ENCODE assay signal across 20 cellular contexts in genomic region chr7:157383868-157384267, GRCh38. TPM values are rescaled to one million over a fixed set of nuclear protein-coding genes. Genes with fewer than 3 reads are reported as not detected.
A peak's percentile ranks its signal among the peaks of the same experiment; 100 is the strongest.
DNase-seq lines count a peak whose midpoint lies in the region; ATAC-seq, FAIRE-seq and TF ChIP-seq lines count a peak whose summit lies in the region.
"Had no signal": no experiment of that assay in that cellular context is flagged by ENCODE, and none has a peak within 500 bp of the region (broad histone marks: within the 10 kb centered on the region; RNA-seq: fewer than 3 reads in every experiment).

No MANE protein-coding gene starts in this region.

- H3K9me2 ChIP-seq in PC-3 (replicated peaks; ENCODE audit: low read length) (no peaks in the 10 kb centered on the region), Karpas-422 (replicated peaks; ENCODE audit: insufficient read depth, low read length) (no peaks in the 10 kb centered on the region)

- peaks cover 57% of the 10 kb centered on the region for H3K36me3 ChIP-seq in PC-3 (ENCODE audit: low read depth, low read length)
- H3K36me3 ChIP-seq in gastrocnemius medialis = peaks cover 0 to 35% of the 10 kb centered on the region in 2 donors
- peaks cover 64% of the 10 kb centered on the region for H3K36me3 ChIP-seq in upper lobe of right lung
- H3K36me3 ChIP-seq in Karpas-422 (ENCODE audit: insufficient read depth, low read length) = peaks cover 3% of the 10 kb centered on the region; the same call in 1 of the 2 replicates

- peak overlapping the region; percentile 37; the same call in 1 of the 2 replicates for H3K9ac ChIP-seq in PC-3 (ENCODE audit: low read length)
- no peak overlapping the region for H3K9ac ChIP-seq in Karpas-422 (ENCODE audit: low read length)

- in situ Hi-C loops in gastrocnemius medialis (cut with MboI; ENCODE audit: low sequenced_read_pairs in 4 of 4) = loop anchor here in 1 of 4 donors (10.0 kb wide), 1 partner anchor 49 kb away; the partner anchor contains the start of gene DNAJB6

- TF ChIP-seq CTCF in A549 (IDR thresholded peaks at IDR 0.05) = no peak
- no peak for TF ChIP-seq CTCF in PC-3 (conservative IDR thresholded peaks at IDR 0.05; ENCODE audit: low read depth, low read length)
- TF ChIP-seq CTCF in chondrocyte (IDR thresholded peaks at IDR 0.05) = no peak
- no peak for TF ChIP-seq CTCF in gastrocnemius medialis (IDR thresholded peaks at IDR 0.05 in 4 of 5, conservative IDR thresholded peaks at IDR 0.05 in 1 of 5)
- TF ChIP-seq CTCF in upper lobe of right lung (IDR thresholded peaks at IDR 0.05) = no peak

- H4K20me1 ChIP-seq in PC-3 (ENCODE audit: low read length) (peaks cover 27% of the 10 kb centered on the region), Karpas-422 (ENCODE audit: insufficient read depth, low read depth, low read length) (peaks cover 5% of the 10 kb centered on the region; the same call in 1 of the 2 replicates)

- no TSS peak for BruUV-seq in PC-3 (replicated peaks; lab: Mats Ljungman, UMichigan)

- peak overlapping the region; percentile 61 for H3K27ac Mint-ChIP-seq in chondrocyte (ENCODE audit: unreplicated experiment)
- H3K27ac Mint-ChIP-seq: HFFc6 had no signal

- DNase-seq in A549 (ENCODE audit: low read depth in 1 of 2, low spot score in 1 of 2) = no peak
- peak; percentile 59 for DNase-seq in PC-3
- DNase-seq in chondrocyte (ENCODE audit: low spot score) = no peak
- DNase-seq in gastrocnemius medialis = no peak
- DNase-seq in upper lobe of right lung = no peak
- no peak for DNase-seq in Karpas-422
- DNase-seq in RCC 7860 (ENCODE audit: low spot score) = no peak
- DNase-seq: 8988T; ACHN; Caco-2; CD4-positive, alpha-beta T cell; GOT3; H7; HFFc6 had no signal

- peaks cover 25% of the 10 kb centered on the region for H3K36me3 Mint-ChIP-seq in chondrocyte (ENCODE audit: low read depth)

- peaks cover 23% of the 10 kb centered on the region for H3K4me1 ChIP-seq in A549
- H3K4me1 ChIP-seq in PC-3 (ENCODE audit: insufficient read depth, low read length) = peaks cover 30% of the 10 kb centered on the region
- H3K4me1 ChIP-seq in gastrocnemius medialis = peaks cover 28 to 35% of the 10 kb centered on the region in 2 donors
- peaks cover 10% of the 10 kb centered on the region for H3K4me1 ChIP-seq in upper lobe of right lung
- peaks cover 10% of the 10 kb centered on the region for H3K4me1 ChIP-seq in Karpas-422 (ENCODE audit: low read length)

- H3K79me2 ChIP-seq in PC-3 (ENCODE audit: low read length) (peaks cover 55% of the 10 kb centered on the region), Karpas-422 (ENCODE audit: low read length) (peaks cover 48% of the 10 kb centered on the region)

- H3K4me2 ChIP-seq in A549 (peak overlapping the region; percentile 57), PC-3 (ENCODE audit: low read length) (peak overlapping the region; percentile 43), Karpas-422 (ENCODE audit: low read depth, low read length, poor library complexity, severe bottlenecking) (no peak overlapping the region)

- H3K27me3 Mint-ChIP-seq in chondrocyte (ENCODE audit: low read depth) = no peaks in the 10 kb centered on the region
- H3K27me3 Mint-ChIP-seq: CD4-positive, alpha-beta T cell had no signal

- TF ChIP-seq POLR2A in A549 (IDR thresholded peaks at IDR 0.05; ENCODE audit: low read length) = no peak
- TF ChIP-seq POLR2A in gastrocnemius medialis (IDR thresholded peaks at IDR 0.05) = no peak

- no peak for ATAC-seq in A549
- ATAC-seq in PC-3 = peak; percentile 65
- ATAC-seq in gastrocnemius medialis = no peak
- ATAC-seq in upper lobe of right lung = no peak
- ATAC-seq: HCT116 had no signal

- FAIRE-seq in A549 (lab: Jason Lieb, UNC) = no peak
- no peak for FAIRE-seq in RCC 7860 (lab: Jason Lieb, UNC)
- FAIRE-seq: D721Med, G401.6, GM12891, GM19239 had no signal

- 89% methylated on average over 5 of the region's 5 CpGs for WGBS in A549 (ENCODE audit: missing lambda C conversion rate)

- no peak for TF ChIP-seq RAD21 in A549 (conservative IDR thresholded peaks at IDR 0.05 in 1 of 2, IDR thresholded peaks at IDR 0.05 in 1 of 2)

- H3K4me3 ChIP-seq in A549 = no peak overlapping the region
- H3K4me3 ChIP-seq in PC-3 (ENCODE audit: low read length) = no peak overlapping the region
- no peak overlapping the region for H3K4me3 ChIP-seq in gastrocnemius medialis
- H3K4me3 ChIP-seq in upper lobe of right lung = no peak overlapping the region
- H3K4me3 ChIP-seq in Karpas-422 (ENCODE audit: low read length) = no peak overlapping the region

- H3K9me3 ChIP-seq in A549 (no peaks in the 10 kb centered on the region), PC-3 (ENCODE audit: low read length) (no peaks in the 10 kb centered on the region), gastrocnemius medialis (no peaks in the 10 kb centered on the region), upper lobe of right lung (no peaks in the 10 kb centered on the region), Karpas-422 (ENCODE audit: low read length) (no peaks in the 10 kb centered on the region)
- H3K9me3 ChIP-seq: Caco-2 had no signal

- H3K9me3 Mint-ChIP-seq in chondrocyte (ENCODE audit: low read depth) = no peaks in the 10 kb centered on the region
- H3K9me3 Mint-ChIP-seq: CD4-positive, alpha-beta T cell; HFFc6 had no signal

- peaks cover 26% of the 10 kb centered on the region for H3K4me1 Mint-ChIP-seq in chondrocyte (ENCODE audit: low read depth)

- TF ChIP-seq EP300 in A549 (IDR thresholded peaks at IDR 0.05) = no peak

- CTCF ChIA-PET in A549 (lab: Yijun Ruan, JAX) (interaction anchor here (0.6 to 1.8 kb wide), 6 partner anchors 9 to 496 kb away, joined by 3 to 6 read pairs (median 3); no protein-coding TSS in a partner anchor), PC-3 (lab: Charles Lee) (no interaction called here)

- peaks cover 3% of the 10 kb centered on the region for H3F3A ChIP-seq in PC-3 (ENCODE audit: low read length, unreplicated experiment)

- H3K27me3 ChIP-seq in PC-3 (ENCODE audit: low read length) (no peaks in the 10 kb centered on the region), gastrocnemius medialis (no peaks in the 10 kb centered on the region), upper lobe of right lung (no peaks in the 10 kb centered on the region), Karpas-422 (ENCODE audit: low read length) (no peaks in the 10 kb centered on the region)

- H3K27ac ChIP-seq in A549 = peak overlapping the region; percentile 71 to 80; a peak in 5 of 6 replicates
- peak overlapping the region; percentile 85 for H3K27ac ChIP-seq in PC-3 (ENCODE audit: low read length)
- peak overlapping the region; percentile 36 to 72 (median 54) for H3K27ac ChIP-seq in gastrocnemius medialis
- no peak overlapping the region for H3K27ac ChIP-seq in upper lobe of right lung
- no peak overlapping the region for H3K27ac ChIP-seq in Karpas-422 (ENCODE audit: low read length)
- H3K27ac ChIP-seq: HL-60 had no signal

- H2AFZ ChIP-seq in PC-3 (ENCODE audit: low read length) = no peak overlapping the region
- H2AFZ ChIP-seq in Karpas-422 (ENCODE audit: low read length) = no peak overlapping the region

- intact Hi-C loops in PC-3 (cut with micrococcal nuclease) (loop anchor here (1.0 kb wide), 1 partner anchor 28 kb away; no protein-coding TSS in a partner anchor), gastrocnemius medialis (cut with DNase I; ENCODE audit: low total_unique reads) (loop anchor here (2.0 kb wide), 1 partner anchor 25 kb away; no protein-coding TSS in a partner anchor), upper lobe of right lung (cut with DNase I) (no loop called here)

- POLR2A ChIA-PET in A549 (lab: Yijun Ruan, JAX) (no interaction called here), PC-3 (lab: Charles Lee; ENCODE audit: unreplicated experiment) (no interaction called here)

- H3K4me3 Mint-ChIP-seq in chondrocyte (ENCODE audit: unreplicated experiment) = no peak overlapping the region
- H3K4me3 Mint-ChIP-seq: CD4-positive, alpha-beta T cell; HFFc6 had no signal

TF ChIP-seq in A549, 52 proteins besides CTCF, POLR2A, EP300 and RAD21:
- TF ChIP-seq TFCP2L1 (CRISPR knock-in tag; IDR thresholded peaks at IDR 0.05) = no peak
- no peak for TF ChIP-seq MAZ (IDR thresholded peaks at IDR 0.05; ENCODE audit: borderline replicate concordance, low read depth, low read length)
- no peak for TF ChIP-seq CEBPB (IDR thresholded peaks at IDR 0.05)
- TF ChIP-seq SREBF2 (IDR thresholded peaks at IDR 0.05) = no peak
- TF ChIP-seq RFX5 (IDR thresholded peaks at IDR 0.05) = no peak
- no peak for TF ChIP-seq E2F6 (IDR thresholded peaks at IDR 0.05; ENCODE audit: borderline replicate concordance, low read depth)
- TF ChIP-seq PHF8 (IDR thresholded peaks at IDR 0.05; ENCODE audit: borderline replicate concordance, low read depth) = no peak
- no peak for TF ChIP-seq HOXB13 (CRISPR knock-in tag; IDR thresholded peaks at IDR 0.05; ENCODE audit: low read depth)
- TF ChIP-seq HES2 (IDR thresholded peaks at IDR 0.05) = no peak
- TF ChIP-seq KDM5A (IDR thresholded peaks at IDR 0.05) = no peak
TF ChIP-seq in A549: peak in this region for 0.

RNA-seq across cellular contexts. Expression of gene DNAJB6, which starts 47.1 kb away (rescaled TPM):
- polyA plus RNA-seq in A549 (2011; rRNA removed) (71.2 and 117 TPM in 2 replicates), A549 (2017; fragmentation: RNase III; extraction: RNeasy Plus Mini Kit Qiagen cat#74134 plus additional on column Dnase treatment) (128 to 136 TPM (median 131 TPM) in 3 replicates)
- polyA plus RNA-seq in A549 (2012; cell fraction: cytosol; rRNA removed) = 58.0 and 60.0 TPM in 2 replicates
- polyA plus RNA-seq in A549 (2012; cell fraction: nucleus; rRNA removed) = 64.6 and 79.2 TPM in 2 replicates
- polyA minus RNA-seq in A549 (2011; rRNA and poly(A)+ RNA removed) = 19.9 and 22.8 TPM in 2 replicates
- total RNA-seq in PC-3 (2014; rRNA removed) (119 and 151 TPM in 2 replicates), chondrocyte (98.2 to 112 TPM (median 108 TPM) in 3 replicates), gastrocnemius medialis (100 to 1,000 TPM; 130 to 269 (median 188) TPM), upper lobe of right lung (95.8 TPM)
- total RNA-seq in Karpas-422 (2014; rRNA removed; shearing (Covaris generic); ENCODE audit: low replicate concordance) = 34.1 and 54.5 TPM in 2 replicates

Comparison
In these comparisons a context has a peak if more than half of its experiments do, and no peak if none do; other contexts are left out.
1. H3K27ac ChIP-seq: peak in A549 (2 of 2), PC-3 (single experiment) and gastrocnemius medialis (4 of 4); none in upper lobe of right lung (single experiment) and Karpas-422 (single experiment).